Comparison of ENCODE assay signal across 13 cellular contexts in genomic region chr3:37700849-37701248, GRCh38.
A peak's percentile ranks its signal among the peaks of the same experiment; 100 is the strongest.
DNase-seq lines count a peak whose midpoint lies in the region; ATAC-seq and TF ChIP-seq lines count a peak whose summit lies in the region.
"Had no signal": no experiment of that assay in that cellular context is flagged by ENCODE, and none has a peak within 500 bp of the region (broad histone marks: within the 10 kb centered on the region; RNA-seq: fewer than 3 reads in every experiment).

No MANE protein-coding gene starts in this region.

- intact Hi-C loops in Caco-2 (cut with micrococcal nuclease; ENCODE audit: unreplicated experiment): no loop called here

- no peaks in the 10 kb centered on the region for H3K79me2 ChIP-seq in neural progenitor cell (ENCODE audit: low read depth)

- no peak for ATAC-seq in HG02840 (IDR thresholded peaks at IDR 0.05; ENCODE audit: low FRiP score, unreplicated experiment)
- ATAC-seq: activated naive CD8-positive, alpha-beta T cell treated with anti-CD3 and anti-CD28 coated beads, Interleukin-2, amount 50 U/mL, for 24 hours; effector memory CD8-positive, alpha-beta T cell; stimulated activated naive CD8-positive, alpha-beta T cell treated with anti-CD3 and anti-CD28 coated beads, Interleukin-15, amount 100 ng/mL, for 72 hours had no signal

- H3K4me3 Mint-ChIP-seq in Caco-2 (ENCODE audit: unreplicated experiment) (no peak overlapping the region), neural progenitor cell (no peak overlapping the region)
- H3K4me3 Mint-ChIP-seq in activated naive CD8-positive, alpha-beta T cell treated with anti-CD3 and anti-CD28 coated beads for 36 hours: no peak overlapping the region
- H3K4me3 Mint-ChIP-seq: activated naive CD8-positive, alpha-beta T cell treated with anti-CD3 and anti-CD28 coated beads, Interleukin-2, amount 50 U/mL, for 24 hours; CD4-positive, alpha-beta T cell; effector memory CD8-positive, alpha-beta T cell; stimulated activated naive CD8-positive, alpha-beta T cell treated with anti-CD3 and anti-CD28 coated beads, Interleukin-15, amount 100 ng/mL, for 72 hours had no signal

- no peak overlapping the region for H3K27ac Mint-ChIP-seq in Caco-2 (ENCODE audit: unreplicated experiment)
- H3K27ac Mint-ChIP-seq in neural progenitor cell: no peak overlapping the region
- H3K27ac Mint-ChIP-seq in activated naive CD8-positive, alpha-beta T cell treated with anti-CD3 and anti-CD28 coated beads for 36 hours: no peak overlapping the region
- H3K27ac Mint-ChIP-seq: activated naive CD8-positive, alpha-beta T cell treated with anti-CD3 and anti-CD28 coated beads, Interleukin-2, amount 50 U/mL, for 24 hours; CD4-positive, alpha-beta T cell; effector memory CD8-positive, alpha-beta T cell; stimulated activated naive CD8-positive, alpha-beta T cell treated with anti-CD3 and anti-CD28 coated beads, Interleukin-15, amount 100 ng/mL, for 72 hours had no signal

- no peaks in the 10 kb centered on the region for H3K9me3 ChIP-seq in Caco-2
- no peaks in the 10 kb centered on the region for H3K9me3 ChIP-seq in neural progenitor cell (ENCODE audit: low read depth)
- H3K9me3 ChIP-seq in SJCRH30 (replicated peaks): no peaks in the 10 kb centered on the region

- CTCF ChIA-PET in Caco-2 (lab: Charles Lee): interaction anchor here (0.9 kb wide), 1 partner anchor 248 kb away, joined by 3 read pairs; no protein-coding TSS in a partner anchor

- H3K4me3 ChIP-seq in Caco-2 (ENCODE audit: low read depth, low read length) (no peak overlapping the region), fibroblast of mammary gland (ENCODE audit: control insufficient read depth, low read depth, low read length) (no peak overlapping the region), neural progenitor cell (no peak overlapping the region), SJCRH30 (no peak overlapping the region)

- H3K36me3 ChIP-seq in Caco-2 (ENCODE audit: control insufficient read depth, insufficient read depth, low read length) (no peaks in the 10 kb centered on the region), neural progenitor cell (no peaks in the 10 kb centered on the region), SJCRH30 (no peaks in the 10 kb centered on the region)

- no peaks in the 10 kb centered on the region for H3K27me3 ChIP-seq in Caco-2 (replicated peaks; ENCODE audit: control insufficient read depth, insufficient read depth, low read length)
- no peaks in the 10 kb centered on the region for H3K27me3 ChIP-seq in neural progenitor cell
- H3K27me3 ChIP-seq in SJCRH30: no peaks in the 10 kb centered on the region

- no peak overlapping the region for H3K27ac ChIP-seq in neural progenitor cell
- H3K27ac ChIP-seq in SJCRH30: no peak overlapping the region

- TF ChIP-seq CTCF in Caco-2 (IDR thresholded peaks at IDR 0.05; ENCODE audit: insufficient read depth in 1 of 2, low read depth in 1 of 2, low read length in 1 of 2, severe bottlenecking in 1 of 2, unreplicated experiment in 1 of 2) (peak; percentile 20 to 47), fibroblast of mammary gland (conservative IDR thresholded peaks at IDR 0.05; ENCODE audit: control insufficient read depth, insufficient read depth, low read depth, low read length) (peak; percentile 27), neural progenitor cell (IDR thresholded peaks at IDR 0.05) (peak; percentile 35)

- H3K4me1 ChIP-seq in Caco-2 (peaks cover 2% of the 10 kb centered on the region), neural progenitor cell (no peaks in the 10 kb centered on the region), SJCRH30 (no peaks in the 10 kb centered on the region)

- no peaks in the 10 kb centered on the region for H3K9me3 Mint-ChIP-seq in Caco-2 (ENCODE audit: unreplicated experiment)
- no peaks in the 10 kb centered on the region for H3K9me3 Mint-ChIP-seq in neural progenitor cell
- no peaks in the 10 kb centered on the region for H3K9me3 Mint-ChIP-seq in activated naive CD8-positive, alpha-beta T cell treated with anti-CD3 and anti-CD28 coated beads for 36 hours
- H3K9me3 Mint-ChIP-seq: activated naive CD8-positive, alpha-beta T cell treated with anti-CD3 and anti-CD28 coated beads, Interleukin-2, amount 50 U/mL, for 24 hours; CD4-positive, alpha-beta T cell; stimulated activated naive CD8-positive, alpha-beta T cell treated with anti-CD3 and anti-CD28 coated beads, Interleukin-15, amount 100 ng/mL, for 72 hours had no signal

- H3K4me2 ChIP-seq in neural progenitor cell: no peak overlapping the region

- no TSS peak for BruUV-seq in Caco-2 (replicated peaks; lab: Mats Ljungman, UMichigan)

- H3K4me1 Mint-ChIP-seq in Caco-2 (ENCODE audit: low read depth, unreplicated experiment): peaks cover 9% of the 10 kb centered on the region
- peaks cover 2% of the 10 kb centered on the region for H3K4me1 Mint-ChIP-seq in neural progenitor cell
- H3K4me1 Mint-ChIP-seq in activated naive CD8-positive, alpha-beta T cell treated with anti-CD3 and anti-CD28 coated beads for 36 hours: no peaks in the 10 kb centered on the region
- H3K4me1 Mint-ChIP-seq: activated naive CD8-positive, alpha-beta T cell treated with anti-CD3 and anti-CD28 coated beads, Interleukin-2, amount 50 U/mL, for 24 hours; stimulated activated naive CD8-positive, alpha-beta T cell treated with anti-CD3 and anti-CD28 coated beads, Interleukin-15, amount 100 ng/mL, for 72 hours had no signal

- peak in 1 of 2 experiments; percentile 42 for DNase-seq in Caco-2
- peak; percentile 21 for DNase-seq in SK-N-DZ (ENCODE audit: low spot score)
- peak; percentile 25 for DNase-seq in fibroblast of mammary gland (ENCODE audit: low read depth)
- DNase-seq in neural progenitor cell (ENCODE audit: low spot score): no peak
- DNase-seq in activated naive CD8-positive, alpha-beta T cell treated with anti-CD3 and anti-CD28 coated beads for 36 hours: no peak
- no peak for DNase-seq in NCI-H2081 (lab: John Stamatoyannopoulos, UW)
- DNase-seq in SJCRH30: no peak
- DNase-seq: activated naive CD8-positive, alpha-beta T cell treated with anti-CD3 and anti-CD28 coated beads, Interleukin-2, amount 50 U/mL, for 24 hours; CD4-positive, alpha-beta T cell; effector memory CD8-positive, alpha-beta T cell; midbrain; stimulated activated naive CD8-positive, alpha-beta T cell treated with anti-CD3 and anti-CD28 coated beads, Interleukin-15, amount 100 ng/mL, for 72 hours had no signal

- H3F3A ChIP-seq in neural progenitor cell (ENCODE audit: low read depth): no peaks in the 10 kb centered on the region

- no peak overlapping the region for H2AFZ ChIP-seq in neural progenitor cell (replicated peaks)

- no peaks in the 10 kb centered on the region for H3K27me3 Mint-ChIP-seq in Caco-2 (ENCODE audit: insufficient read depth, unreplicated experiment)
- peaks cover 5% of the 10 kb centered on the region for H3K27me3 Mint-ChIP-seq in neural progenitor cell (ENCODE audit: insufficient read depth, low read depth)
- H3K27me3 Mint-ChIP-seq in activated naive CD8-positive, alpha-beta T cell treated with anti-CD3 and anti-CD28 coated beads for 36 hours: peaks cover 4% of the 10 kb centered on the region
- H3K27me3 Mint-ChIP-seq: stimulated activated naive CD8-positive, alpha-beta T cell treated with anti-CD3 and anti-CD28 coated beads, Interleukin-15, amount 100 ng/mL, for 72 hours had no signal

- no peak overlapping the region for H3K9ac ChIP-seq in neural progenitor cell

- H3K36me3 Mint-ChIP-seq in Caco-2 (ENCODE audit: insufficient read depth, unreplicated experiment) (peaks cover 6% of the 10 kb centered on the region), neural progenitor cell (no peaks in the 10 kb centered on the region)
- H3K36me3 Mint-ChIP-seq in activated naive CD8-positive, alpha-beta T cell treated with anti-CD3 and anti-CD28 coated beads for 36 hours: no peaks in the 10 kb centered on the region

- POLR2A ChIA-PET in Caco-2 (lab: Charles Lee): no interaction called here

- H4K20me1 ChIP-seq in neural progenitor cell (ENCODE audit: low read depth): no peaks in the 10 kb centered on the region

Comparison
In these comparisons a context has a peak if more than half of its experiments do, and no peak if none do; other contexts are left out.
1. DNase-seq: peak in SK-N-DZ (single experiment) and fibroblast of mammary gland (single experiment); none in neural progenitor cell (single experiment), activated naive CD8-positive, alpha-beta T cell treated with anti-CD3 and anti-CD28 coated beads for 36 hours (single experiment), NCI-H2081 (0 of 2) and SJCRH30 (0 of 2).
2. Peak in every context shown above with its lines, with median percentiles within 50 percentile points of each other: CTCF ChIP-seq.